16 cellular contexts compared by ENCODE assay signal in the genomic region with DNA sequence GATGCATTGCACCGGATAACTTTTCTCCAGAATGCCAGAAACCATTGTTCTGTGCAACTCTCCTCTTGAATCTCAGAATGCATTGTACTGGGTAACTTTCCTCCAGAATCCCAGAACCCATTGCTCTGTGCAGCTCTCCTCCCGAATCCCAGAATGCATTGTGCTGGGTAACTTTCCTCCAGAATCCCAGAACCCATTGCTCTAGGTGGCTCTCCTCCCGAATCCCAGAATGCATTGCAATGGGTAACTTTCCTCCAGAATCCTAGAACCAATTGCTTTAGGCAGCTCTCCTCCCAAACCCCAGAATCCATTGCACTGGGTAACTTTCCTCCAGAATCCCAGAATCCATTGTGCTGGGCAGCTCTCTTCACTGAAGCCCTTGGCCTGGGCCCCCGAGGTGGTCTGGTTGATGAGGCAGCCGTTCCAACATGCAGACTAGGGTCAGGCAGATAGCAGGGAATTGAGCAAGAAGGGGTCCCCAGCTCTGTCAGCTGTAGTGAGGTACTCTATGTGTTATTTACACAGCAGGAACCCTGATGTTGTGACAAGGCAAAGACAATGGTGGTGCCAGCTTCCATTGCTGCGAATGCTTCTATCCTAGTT. TPM values are rescaled to one million over a fixed set of nuclear protein-coding genes. Genes with fewer than 3 reads are reported as not detected.
DNase-seq lines count a peak whose midpoint lies in the region; ATAC-seq lines count a peak whose summit lies in the region.
"Had no signal": no experiment of that assay in that cellular context is flagged by ENCODE, and none has a peak within 500 bp of the region (broad histone marks: within the 10 kb centered on the region; RNA-seq: fewer than 3 reads in every experiment).

No MANE protein-coding gene starts in this region.

- peak overlapping the region; percentile 16 for H3K27ac Mint-ChIP-seq in T-helper 1 cell treated with Interleukin-12 subunit alpha and Interleukin-12 subunit beta and Interleukin-4 antibody, amounts not matched to agents 30 μg/mL and 1 μg/mL, for 36 hours
- H3K27ac Mint-ChIP-seq in activated CD4-positive, alpha-beta memory T cell treated with anti-CD3 and anti-CD28 coated beads for 36 hours = peak overlapping the region; percentile 53
- H3K27ac Mint-ChIP-seq in natural killer cell treated with Interleukin-12 subunit alpha and Interleukin-12 subunit beta and Interleukin-15 and Interleukin-18, amount 100 ng/mL, for 72 hours = peak overlapping the region; percentile 43 to 66

- H3K36me3 Mint-ChIP-seq in T-helper 1 cell treated with Interleukin-12 subunit alpha and Interleukin-12 subunit beta and Interleukin-4 antibody, amounts not matched to agents 30 μg/mL and 1 μg/mL, for 36 hours (ENCODE audit: low read depth) = peaks cover 20% of the 10 kb centered on the region
- peaks cover 82% of the 10 kb centered on the region for H3K36me3 Mint-ChIP-seq in activated CD4-positive, alpha-beta memory T cell treated with anti-CD3 and anti-CD28 coated beads for 36 hours
- H3K36me3 Mint-ChIP-seq in natural killer cell treated with Interleukin-12 subunit alpha and Interleukin-12 subunit beta and Interleukin-15 and Interleukin-18, amount 100 ng/mL, for 72 hours = peaks cover 10% of the 10 kb centered on the region

- H3K9ac ChIP-seq in BLaER1 treated with 17β-estradiol and CSF1 and Interleukin-3, amounts not matched to agents 10 nM and 100 nM = peak overlapping the region in 4 of 11 experiments; percentile 11 to 100 (median 41); a peak in 4 of 22 replicates

- peaks cover 66 to 100% (median 100%) of the 10 kb centered on the region in 11 experiments for H3K36me3 ChIP-seq in BLaER1 treated with 17β-estradiol and CSF1 and Interleukin-3, amounts not matched to agents 10 nM and 100 nM
- H3K36me3 ChIP-seq: ovary had no signal

- POLR2A ChIA-PET in activated CD4-positive, alpha-beta memory T cell treated with anti-CD3 and anti-CD28 coated beads for 36 hours (lab: Charles Lee) = interaction anchor here (0.9 to 1.8 kb wide), 5 partner anchors 9 to 42 kb away, joined by 3 to 5 read pairs (median 3); no protein-coding TSS in a partner anchor

- intact Hi-C loops in activated CD4-positive, alpha-beta memory T cell treated with anti-CD3 and anti-CD28 coated beads for 36 hours (cut with micrococcal nuclease) = no loop called here

- no peak for ATAC-seq in natural killer cell treated with Interleukin-12 subunit alpha and Interleukin-12 subunit beta and Interleukin-15 and Interleukin-18, amount 100 ng/mL, for 72 hours
- ATAC-seq in GM18502 (IDR thresholded peaks at IDR 0.05; ENCODE audit: poor library complexity, unreplicated experiment) (no peak), GM21515 (IDR thresholded peaks at IDR 0.05; ENCODE audit: unreplicated experiment) (no peak)

- no peak for DNase-seq in T-helper 1 cell
- DNase-seq in activated CD4-positive, alpha-beta memory T cell treated with anti-CD3 and anti-CD28 coated beads for 36 hours = no peak
- DNase-seq in natural killer cell treated with Interleukin-12 subunit alpha and Interleukin-12 subunit beta and Interleukin-15 and Interleukin-18, amount 100 ng/mL, for 72 hours (ENCODE audit: low spot score) = no peak
- no peak for DNase-seq in 8988T
- DNase-seq: esophagus squamous epithelium, left ventricle myocardium superior, NCI-H1417 treated with DMSO at 0.1 percent for 48 hours, NCI-H526 treated with DMSO at 0.1 percent for 48 hours, ovary, tibial artery had no signal

- no peaks in the 10 kb centered on the region for H3K9me3 Mint-ChIP-seq in T-helper 1 cell treated with Interleukin-12 subunit alpha and Interleukin-12 subunit beta and Interleukin-4 antibody, amounts not matched to agents 30 μg/mL and 1 μg/mL, for 36 hours
- H3K9me3 Mint-ChIP-seq in activated CD4-positive, alpha-beta memory T cell treated with anti-CD3 and anti-CD28 coated beads for 36 hours = no peaks in the 10 kb centered on the region
- no peaks in the 10 kb centered on the region for H3K9me3 Mint-ChIP-seq in natural killer cell treated with Interleukin-12 subunit alpha and Interleukin-12 subunit beta and Interleukin-15 and Interleukin-18, amount 100 ng/mL, for 72 hours

- peaks cover 77 to 100% (median 100%) of the 10 kb centered on the region in 11 experiments for H4K20me1 ChIP-seq in BLaER1 treated with 17β-estradiol and CSF1 and Interleukin-3, amounts not matched to agents 10 nM and 100 nM

- no peaks in the 10 kb centered on the region for H3K27me3 ChIP-seq in BLaER1 treated with 17β-estradiol and CSF1 and Interleukin-3, amounts not matched to agents 10 nM and 100 nM
- H3K27me3 ChIP-seq: esophagus squamous epithelium, ovary, tibial artery had no signal

- no peak overlapping the region for H3K4me3 Mint-ChIP-seq in T-helper 1 cell treated with Interleukin-12 subunit alpha and Interleukin-12 subunit beta and Interleukin-4 antibody, amounts not matched to agents 30 μg/mL and 1 μg/mL, for 36 hours
- H3K4me3 Mint-ChIP-seq in activated CD4-positive, alpha-beta memory T cell treated with anti-CD3 and anti-CD28 coated beads for 36 hours = no peak overlapping the region
- H3K4me3 Mint-ChIP-seq in natural killer cell treated with Interleukin-12 subunit alpha and Interleukin-12 subunit beta and Interleukin-15 and Interleukin-18, amount 100 ng/mL, for 72 hours = peak overlapping the region; percentile 3

- H3K9me3 ChIP-seq in BLaER1 treated with 17β-estradiol and CSF1 and Interleukin-3, amounts not matched to agents 10 nM and 100 nM (replicated peaks in 1 of 11) = no peaks in the 10 kb centered on the region
- H3K9me3 ChIP-seq: esophagus squamous epithelium, ovary, tibial artery had no signal

- CTCF ChIA-PET in activated CD4-positive, alpha-beta memory T cell treated with anti-CD3 and anti-CD28 coated beads for 36 hours (lab: Charles Lee) = interaction anchor here (0.7 to 1.8 kb wide), 2 partner anchors 698 to 718 kb away, joined by 3 to 5 read pairs; no protein-coding TSS in a partner anchor

- peaks cover 37% of the 10 kb centered on the region for H3K4me1 Mint-ChIP-seq in T-helper 1 cell treated with Interleukin-12 subunit alpha and Interleukin-12 subunit beta and Interleukin-4 antibody, amounts not matched to agents 30 μg/mL and 1 μg/mL, for 36 hours (ENCODE audit: low read depth)
- peaks cover 90% of the 10 kb centered on the region for H3K4me1 Mint-ChIP-seq in activated CD4-positive, alpha-beta memory T cell treated with anti-CD3 and anti-CD28 coated beads for 36 hours (ENCODE audit: low read depth)
- H3K4me1 Mint-ChIP-seq in natural killer cell treated with Interleukin-12 subunit alpha and Interleukin-12 subunit beta and Interleukin-15 and Interleukin-18, amount 100 ng/mL, for 72 hours (ENCODE audit: low read depth in 2 of 2) = peaks cover 61 to 74% of the 10 kb centered on the region in 2 donors

- H3K27me3 Mint-ChIP-seq in T-helper 1 cell treated with Interleukin-12 subunit alpha and Interleukin-12 subunit beta and Interleukin-4 antibody, amounts not matched to agents 30 μg/mL and 1 μg/mL, for 36 hours (ENCODE audit: low read depth) = no peaks in the 10 kb centered on the region
- H3K27me3 Mint-ChIP-seq in activated CD4-positive, alpha-beta memory T cell treated with anti-CD3 and anti-CD28 coated beads for 36 hours = no peaks in the 10 kb centered on the region
- no peaks in the 10 kb centered on the region for H3K27me3 Mint-ChIP-seq in natural killer cell treated with Interleukin-12 subunit alpha and Interleukin-12 subunit beta and Interleukin-15 and Interleukin-18, amount 100 ng/mL, for 72 hours

- H3K4me1 ChIP-seq in BLaER1 treated with 17β-estradiol and CSF1 and Interleukin-3, amounts not matched to agents 10 nM and 100 nM = peaks cover 28 to 100% (median 99%) of the 10 kb centered on the region in 10 experiments

- 0 out of 22 replicates have a peak overlapping the region, but pooled peaks of 4 of the 11 experiments have one; percentile 3 to 20 (median 8) for H3K27ac ChIP-seq in BLaER1 treated with 17β-estradiol and CSF1 and Interleukin-3, amounts not matched to agents 10 nM and 100 nM
- H3K27ac ChIP-seq: C4-2B, ovary had no signal

- peak overlapping the region in 2 of 10 experiments; percentile 2 to 26; a peak in 1 of 20 replicates for H3K4me3 ChIP-seq in BLaER1 treated with 17β-estradiol and CSF1 and Interleukin-3, amounts not matched to agents 10 nM and 100 nM
- H3K4me3 ChIP-seq: ovary, skin epidermis, tibial artery had no signal

- H3K4me2 ChIP-seq in BLaER1 treated with 17β-estradiol and CSF1 and Interleukin-3, amounts not matched to agents 10 nM and 100 nM = peak overlapping the region in 10 of 11 experiments; percentile 3 to 95 (median 64); a peak in 16 of 22 replicates

RNA-seq across cellular contexts. Expression of gene FOSL2, which starts 9.4 kb away (rescaled TPM):
- total RNA-seq in activated CD4-positive, alpha-beta memory T cell treated with anti-CD3 and anti-CD28 coated beads for 36 hours = 100 to 1,000 TPM; 172 to 182 TPM
- 10 to 100 TPM; 44.5 to 52.5 TPM for total RNA-seq in natural killer cell treated with Interleukin-12 subunit alpha and Interleukin-12 subunit beta and Interleukin-15 and Interleukin-18, amount 100 ng/mL, for 72 hours
